In the genomic region with DNA sequence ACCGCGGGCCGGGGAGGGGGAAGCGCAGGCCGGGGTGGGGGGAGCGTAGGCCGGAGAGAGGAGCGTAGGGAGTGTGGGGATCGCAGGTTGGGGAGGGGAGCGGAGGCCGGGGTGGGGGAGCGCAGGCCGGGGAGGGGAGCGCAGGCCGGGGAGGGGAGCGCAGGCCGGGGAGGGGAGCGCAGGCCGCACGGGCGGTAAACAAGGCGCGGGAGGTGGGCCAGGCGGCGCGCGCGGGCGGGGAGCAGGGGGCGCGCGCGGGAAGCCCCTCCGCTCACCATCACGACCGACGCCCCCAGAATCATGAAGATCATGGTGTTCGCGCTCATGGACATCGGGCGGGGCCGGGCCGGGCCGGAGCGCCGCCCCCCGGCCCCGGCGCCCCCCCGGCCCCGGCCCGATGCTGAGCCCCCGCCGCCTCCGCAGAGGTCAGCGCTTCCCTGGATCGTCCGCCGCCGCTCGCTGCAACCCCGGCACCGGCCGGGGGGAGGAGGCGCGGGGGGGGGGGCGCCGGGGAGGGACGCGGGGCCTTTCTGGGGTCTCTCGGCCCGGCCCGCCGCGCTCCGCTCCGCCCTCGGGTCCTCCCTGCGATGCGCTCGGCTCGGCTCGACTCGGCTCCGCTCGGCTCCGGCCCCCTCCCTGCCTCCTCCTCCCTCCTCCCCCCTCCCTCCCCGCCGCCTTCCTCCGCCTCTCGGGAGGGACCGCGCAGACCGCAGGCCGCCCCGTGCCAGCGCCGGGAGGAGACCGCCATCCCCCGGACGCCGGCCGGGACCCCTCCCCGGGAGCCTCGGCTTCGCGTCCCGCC, we compare ENCODE assay signal across 1 cellular context.
TF ChIP-seq lines count a peak whose summit lies in the region.

A gene (minus strand): TSS at position 610 of the 802 bp plus-strand sequence. CDS start 278 bp downstream, at position 332.

TF ChIP-seq in IMR-90, 13 proteins besides CTCF, POLR2A, EP300 and RAD21:
- TF ChIP-seq CEBPB (IDR thresholded peaks at IDR 0.05; ENCODE audit: low read depth, low read length) = no peak
- peak; percentile 94 for TF ChIP-seq MAZ (IDR thresholded peaks at IDR 0.05; ENCODE audit: borderline replicate concordance, low read depth, low read length)
- TF ChIP-seq CHD1 (IDR thresholded peaks at IDR 0.05; ENCODE audit: low read depth, low read length) = no peak
TF ChIP-seq in IMR-90: peak in this region for 1.
